ENCODE assay signal across 8 cellular contexts in genomic region chr19:33194884-33195710, GRCh38.
A peak's percentile ranks its signal among the peaks of the same experiment; 100 is the strongest.
DNase-seq lines count a peak whose midpoint lies in the region; ATAC-seq and TF ChIP-seq lines count a peak whose summit lies in the region.

No MANE protein-coding gene starts in this region.

- no peaks in the 10 kb centered on the region for H3K27me3 ChIP-seq in stomach smooth muscle (ENCODE audit: control insufficient read depth in 1 of 2, insufficient read depth in 2 of 2, low read length in 2 of 2)

- H3K27me3 Mint-ChIP-seq in activated T-cell treated with anti-CD3 and anti-CD28 coated beads, Interleukin-2, amount 50 U/mL, for 24 hours: peaks cover 58% of the 10 kb centered on the region

- H3K4me3 Mint-ChIP-seq in activated T-cell treated with anti-CD3 and anti-CD28 coated beads, Interleukin-2, amount 50 U/mL, for 24 hours: peak overlapping the region; percentile 47

- no peak overlapping the region for H3K27ac ChIP-seq in stomach smooth muscle (ENCODE audit: low read length)

- H3K4me1 ChIP-seq in stomach smooth muscle (ENCODE audit: control insufficient read depth, insufficient read depth, low read length): peaks cover 15% of the 10 kb centered on the region

- H3K4me1 Mint-ChIP-seq in activated T-cell treated with anti-CD3 and anti-CD28 coated beads, Interleukin-2, amount 50 U/mL, for 24 hours (ENCODE audit: low read depth): peaks cover 3% of the 10 kb centered on the region

- peak overlapping the region; percentile 64 to 75 for H3K9ac ChIP-seq in stomach smooth muscle (ENCODE audit: low read length in 2 of 2)

- in situ Hi-C loops in astrocyte of the cerebellum (cut with HindIII; ENCODE audit: low sequenced_read_pairs): no loop called here

- ATAC-seq in HG03442 (IDR thresholded peaks at IDR 0.05; ENCODE audit: unreplicated experiment) (no peak), HG02840 (IDR thresholded peaks at IDR 0.05; ENCODE audit: low FRiP score, unreplicated experiment) (no peak)

- DNase-seq in activated T-cell treated with anti-CD3 and anti-CD28 coated beads, Interleukin-2, amount 50 U/mL, for 24 hours: no peak
- no peak for DNase-seq in activated T-cell treated with anti-CD3 and anti-CD28 coated beads, Interleukin-2, amount 50 U/mL, for 48 hours
- DNase-seq in astrocyte of the cerebellum (ENCODE audit: low read depth) (no peak), iPS-NIHi7 (ENCODE audit: extremely low spot score) (peak; percentile 46), NCI-H2107 treated with DMSO at 0.1 percent for 48 hours (lab: John Stamatoyannopoulos, UW; ENCODE audit: unreplicated experiment) (no peak)

- H3K4me3 ChIP-seq in astrocyte of the cerebellum (ENCODE audit: low read depth, low read length): peak overlapping the region; percentile 57
- peak overlapping the region; percentile 65 to 77 for H3K4me3 ChIP-seq in stomach smooth muscle (ENCODE audit: low read length in 2 of 2)

- H3K9me3 ChIP-seq in stomach smooth muscle (ENCODE audit: control insufficient read depth in 2 of 2, low read length in 2 of 2): no peaks in the 10 kb centered on the region

- H3K36me3 Mint-ChIP-seq in activated T-cell treated with anti-CD3 and anti-CD28 coated beads, Interleukin-2, amount 50 U/mL, for 24 hours (ENCODE audit: low read depth): no peaks in the 10 kb centered on the region

- H3K36me3 ChIP-seq in stomach smooth muscle (ENCODE audit: control insufficient read depth in 2 of 2, insufficient read depth in 2 of 2, low read length in 2 of 2): peaks cover 2 to 7% of the 10 kb centered on the region in 2 donors

- TF ChIP-seq CTCF in astrocyte of the cerebellum (IDR thresholded peaks at IDR 0.05; ENCODE audit: low read depth, low read length, missing control alignments): no peak

- no peak overlapping the region for H3K27ac Mint-ChIP-seq in activated T-cell treated with anti-CD3 and anti-CD28 coated beads, Interleukin-2, amount 50 U/mL, for 24 hours

- no peaks in the 10 kb centered on the region for H3K9me3 Mint-ChIP-seq in activated T-cell treated with anti-CD3 and anti-CD28 coated beads, Interleukin-2, amount 50 U/mL, for 24 hours
